Comparison of ENCODE assay signal across 19 cellular contexts in the genomic region with DNA sequence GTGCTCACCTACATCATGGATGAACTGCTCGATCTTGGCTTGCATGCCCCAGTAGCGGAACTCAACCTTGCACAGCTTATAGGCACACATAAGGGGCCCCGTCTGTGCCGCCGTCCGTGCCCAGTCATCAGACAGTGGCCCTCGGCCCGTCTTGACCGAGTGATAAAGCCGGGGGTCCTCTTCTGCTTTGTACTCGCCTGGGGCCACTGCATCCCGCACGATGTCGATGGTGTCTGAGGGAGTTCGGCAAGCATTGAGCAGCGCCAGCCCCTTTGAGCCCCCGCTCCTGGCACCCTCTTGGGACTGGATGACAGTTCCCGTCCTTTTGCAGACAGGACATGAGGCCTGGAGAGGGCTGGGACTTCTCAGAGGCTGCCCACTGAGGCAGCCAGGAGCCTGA. TPM values are rescaled to one million over a fixed set of nuclear protein-coding genes. Genes with fewer than 3 reads are reported as not detected.
DNase-seq lines count a peak whose midpoint lies in the region; ATAC-seq and TF ChIP-seq lines count a peak whose summit lies in the region.
"Had no signal": no experiment of that assay in that cellular context is flagged by ENCODE, and none has a peak within 500 bp of the region (broad histone marks: within the 10 kb centered on the region; RNA-seq: fewer than 3 reads in every experiment).

No MANE protein-coding gene starts in this region.

- no peak for TF ChIP-seq CTCF in CD4-positive, alpha-beta T cell (IDR thresholded peaks at IDR 0.05)
- TF ChIP-seq CTCF in chondrocyte (IDR thresholded peaks at IDR 0.05) (no peak), neural crest cell (conservative IDR thresholded peaks at IDR 0.05) (no peak)

- H3K9me3 ChIP-seq in CD4-positive, alpha-beta T cell (ENCODE audit: control insufficient read depth, low read length) = no peaks in the 10 kb centered on the region
- H3K9me3 ChIP-seq: BE2C had no signal

- no peak for DNase-seq in CD4-positive, alpha-beta T cell
- DNase-seq in H7 (peak; percentile 23), chondrocyte (ENCODE audit: low spot score) (peak; percentile 79), neural crest cell (ENCODE audit: low read depth, low spot score) (no peak), OCI-M2 (lab: John Stamatoyannopoulos, UW; ENCODE audit: unreplicated experiment) (no peak)
- no peak for DNase-seq in activated CD4-positive, alpha-beta T cell treated with anti-CD3 and anti-CD28 coated beads, Interleukin-2, amount 50 U/mL, for 1 hour
- DNase-seq: ACHN; BE2C; Calu3; CD8-positive, alpha-beta T cell; DMS79 treated with DMSO at 0.1 percent for 48 hours; GF-D8; HCEC 1CT; IMR-90; KBM-7 had no signal

- no peaks in the 10 kb centered on the region for H3K27me3 Mint-ChIP-seq in CD4-positive, alpha-beta T cell
- H3K27me3 Mint-ChIP-seq in chondrocyte (ENCODE audit: low read depth) (no peaks in the 10 kb centered on the region), neural crest cell (ENCODE audit: low read depth) (no peaks in the 10 kb centered on the region)

- no peak overlapping the region for H3K27ac Mint-ChIP-seq in CD4-positive, alpha-beta T cell
- H3K27ac Mint-ChIP-seq in chondrocyte (ENCODE audit: unreplicated experiment) (no peak overlapping the region), neural crest cell (ENCODE audit: unreplicated experiment) (peak overlapping the region; percentile 43)

- intact Hi-C loops in CD4-positive, alpha-beta T cell (cut with DNase I, micrococcal nuclease) = loop anchor here in 1 of 2 experiments (10.0 kb wide), 1 partner anchor 257 kb away; no protein-coding TSS in a partner anchor

- CTCF ChIA-PET in CD4-positive, alpha-beta T cell (lab: Charles Lee) = no interaction called here

- no peak overlapping the region for H3K4me3 ChIP-seq in H7 (ENCODE audit: insufficient read depth, low read depth, low read length)

- POLR2A ChIA-PET in CD4-positive, alpha-beta T cell (lab: Charles Lee) = interaction anchor here (1.5 kb wide), 1 partner anchor 19 kb away, joined by 6 read pairs; a partner anchor contains a TSS

- H3K27ac ChIP-seq in CD4-positive, alpha-beta T cell (ENCODE audit: low read depth, low read length) = no peak overlapping the region
- H3K27ac ChIP-seq: C4-2B had no signal

- peaks cover 46% of the 10 kb centered on the region for H3K36me3 Mint-ChIP-seq in CD4-positive, alpha-beta T cell (ENCODE audit: low read depth)
- H3K36me3 Mint-ChIP-seq in chondrocyte (ENCODE audit: low read depth) (peaks cover 8% of the 10 kb centered on the region), neural crest cell (ENCODE audit: low read depth) (peaks cover 12% of the 10 kb centered on the region)

- H3K27me3 ChIP-seq in CD4-positive, alpha-beta T cell (ENCODE audit: control insufficient read depth, insufficient read depth, low read length) = no peaks in the 10 kb centered on the region
- H3K27me3 ChIP-seq in H7 (ENCODE audit: control insufficient read depth, insufficient read depth, low read length) = peaks cover 6% of the 10 kb centered on the region; the same call in 1 of the 2 replicates
- H3K27me3 ChIP-seq: BE2C had no signal

- H3K36me3 ChIP-seq in H7 (replicated peaks; ENCODE audit: control insufficient read depth, insufficient read depth, low read length) = peaks cover 5% of the 10 kb centered on the region
- H3K36me3 ChIP-seq: BE2C had no signal

- no peaks in the 10 kb centered on the region for H3K9me3 Mint-ChIP-seq in CD4-positive, alpha-beta T cell
- no peaks in the 10 kb centered on the region for H3K9me3 Mint-ChIP-seq in chondrocyte (ENCODE audit: low read depth)
- H3K9me3 Mint-ChIP-seq in neural crest cell = no peaks in the 10 kb centered on the region
- H3K9me3 Mint-ChIP-seq: CD8-positive, alpha-beta T cell had no signal

- no peak for ATAC-seq in CD4-positive, alpha-beta T cell (ENCODE audit: poor library complexity)
- ATAC-seq in GM21717 (IDR thresholded peaks at IDR 0.05; ENCODE audit: unreplicated experiment) (no peak), HG03095 (IDR thresholded peaks at IDR 0.05; ENCODE audit: unreplicated experiment) (no peak)
- ATAC-seq: CD8-positive, alpha-beta T cell had no signal

- peaks cover 42% of the 10 kb centered on the region for H3K4me1 Mint-ChIP-seq in CD4-positive, alpha-beta T cell (ENCODE audit: low read depth)
- H3K4me1 Mint-ChIP-seq in chondrocyte (ENCODE audit: low read depth) (peaks cover 29% of the 10 kb centered on the region), neural crest cell (peaks cover 23% of the 10 kb centered on the region)

- H3K4me3 Mint-ChIP-seq in CD4-positive, alpha-beta T cell = peak overlapping the region; percentile 54
- H3K4me3 Mint-ChIP-seq in chondrocyte (ENCODE audit: unreplicated experiment) (no peak overlapping the region), neural crest cell (peak overlapping the region; percentile 48)
- H3K4me3 Mint-ChIP-seq: CD8-positive, alpha-beta T cell had no signal

RNA-seq across cellular contexts. Expression of a gene that starts 3.3 kb away (rescaled TPM):
- 10 to 100 TPM; 90.0 to 94.8 TPM for total RNA-seq in CD4-positive, alpha-beta T cell
- total RNA-seq in H7 (2014; rRNA removed; shearing (Covaris generic)) = 36.9 and 37.5 TPM in 2 replicates
- 39.8 to 44.7 TPM (median 40.5 TPM) in 3 replicates for total RNA-seq in chondrocyte
- 81.5 and 109 TPM in 2 replicates for total RNA-seq in neural crest cell

RNA-seq across cellular contexts. Expression of a gene that starts 6.1 kb away (rescaled TPM):
- total RNA-seq in CD4-positive, alpha-beta T cell = 10 to 100 TPM; 19.5 to 22.0 TPM
- 28.6 and 38.1 TPM in 2 replicates for total RNA-seq in H7 (2014; rRNA removed; shearing (Covaris generic))
- total RNA-seq in chondrocyte (27.5 to 42.5 TPM (median 36.6 TPM) in 3 replicates), neural crest cell (32.0 and 32.8 TPM in 2 replicates)

RNA-seq across cellular contexts. Expression of a gene that starts 19.0 kb away (rescaled TPM):
- total RNA-seq in CD4-positive, alpha-beta T cell = 100 to 1,000 TPM; 115 to 117 TPM
- 40.8 and 51.2 TPM in 2 replicates for total RNA-seq in H7 (2014; rRNA removed; shearing (Covaris generic))
- total RNA-seq in chondrocyte (53.6 to 58.8 TPM (median 54.3 TPM) in 3 replicates), neural crest cell (48.7 and 50.1 TPM in 2 replicates)

RNA-seq across cellular contexts. Expression of a gene that starts 21.4 kb away (rescaled TPM):
- total RNA-seq in CD4-positive, alpha-beta T cell = not detected
- not detected in 2 replicates for total RNA-seq in H7 (2014; rRNA removed; shearing (Covaris generic))
- not detected in 3 replicates for total RNA-seq in chondrocyte
- not detected in 2 replicates for total RNA-seq in neural crest cell
- total RNA-seq: Calu3; CD8-positive, alpha-beta T cell; H1; IMR-90 had no signal

RNA-seq across cellular contexts. Expression of a gene that starts 32.8 kb away (rescaled TPM):
- 10 to 100 TPM; 49.9 to 52.4 TPM for total RNA-seq in CD4-positive, alpha-beta T cell
- 34.9 and 51.7 TPM in 2 replicates for total RNA-seq in H7 (2014; rRNA removed; shearing (Covaris generic))
- total RNA-seq in chondrocyte (50.9 to 62.4 TPM (median 57.1 TPM) in 3 replicates), neural crest cell (37.3 and 40.8 TPM in 2 replicates)

Comparison
In these comparisons a context has a peak if more than half of its experiments do, and no peak if none do; other contexts are left out.
1. DNase-seq: peak in H7 (single experiment) and chondrocyte (single experiment); none in CD4-positive, alpha-beta T cell (0 of 10), neural crest cell (single experiment), OCI-M2 (single experiment) and activated CD4-positive, alpha-beta T cell treated with anti-CD3 and anti-CD28 coated beads, Interleukin-2, amount 50 U/mL, for 1 hour (single experiment).